In the genomic region with DNA sequence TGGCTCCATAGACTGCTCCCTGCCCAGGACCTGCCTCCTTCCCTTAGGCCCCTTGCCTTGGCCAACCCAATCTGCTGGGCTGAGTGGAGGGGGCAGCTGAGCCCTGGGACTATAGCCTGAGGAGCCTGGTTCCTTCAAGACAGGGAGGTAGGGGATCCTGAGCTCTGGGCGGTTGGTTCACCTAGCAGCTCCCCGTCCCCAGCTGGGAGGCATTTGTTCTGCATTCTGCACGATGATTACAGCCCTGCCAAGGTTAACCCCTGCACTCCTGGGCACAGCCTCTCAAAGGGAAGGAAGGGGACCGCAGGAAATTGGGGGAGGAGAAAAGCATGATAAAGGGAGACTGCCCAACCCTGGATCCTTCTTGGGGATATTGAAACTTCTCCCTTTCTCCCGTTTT, we compare ENCODE assay signal across 28 cellular contexts. TPM values are rescaled to one million over a fixed set of nuclear protein-coding genes. Genes with fewer than 3 reads are reported as not detected.
DNase-seq lines count a peak whose midpoint lies in the region; ATAC-seq, FAIRE-seq and TF ChIP-seq lines count a peak whose summit lies in the region.
"Had no signal": no experiment of that assay in that cellular context is flagged by ENCODE, and none has a peak within 500 bp of the region (broad histone marks: within the 10 kb centered on the region; RNA-seq: fewer than 3 reads in every experiment).

No MANE protein-coding gene starts in this region.

- no peak for DNase-seq in A549 (ENCODE audit: low read depth in 1 of 2, low spot score in 1 of 2)
- DNase-seq in HCT116 (ENCODE audit: low read depth, low spot score) = no peak
- DNase-seq in cerebellar cortex (ENCODE audit: low spot score) = peak; percentile 40
- DNase-seq in neural crest cell (ENCODE audit: low read depth, low spot score) = no peak
- no peak for DNase-seq in NCI-H1436 (lab: John Stamatoyannopoulos, UW)
- no peak for DNase-seq in midbrain (lab: John Stamatoyannopoulos, UW)
- DNase-seq in NCI-H2107 treated with DMSO at 0.1 percent for 48 hours (lab: John Stamatoyannopoulos, UW; ENCODE audit: unreplicated experiment) = no peak
- DNase-seq: activated B cell treated with CpG ODN at 0.5 μM for 24 hours; activated CD8-positive, alpha-beta T cell treated with anti-CD3 and anti-CD28 coated beads, Interleukin-2, amount 10 ng/mL, durations not matched to agents 7 days and 5 days; activated T-cell treated with anti-CD3 and anti-CD28 coated beads, Interleukin-2, amount 50 U/mL, for 72 hours; DMS79; GM23248; immature natural killer cell; lower lobe of right lung; MM.1S; naive thymus-derived CD8-positive, alpha-beta T cell; NCI-H187; NCI-H510A treated with DMSO at 0.1 percent for 48 hours; stimulated activated CD4-positive, alpha-beta T cell treated with anti-CD3 and anti-CD28 coated beads, Interleukin-15, amount 100 ng/mL, for 24 hours; T-helper 17 cell; tibial artery had no signal

- H3K9ac ChIP-seq in HCT116 (ENCODE audit: low read length) = no peak overlapping the region
- H3K9ac ChIP-seq: GM23248 had no signal

- WGBS in A549 (ENCODE audit: missing lambda C conversion rate) = 18% methylated on average over 5 of the region's 5 CpGs

- intact Hi-C loops in HCT116 (cut with micrococcal nuclease) = no loop called here

- ATAC-seq in A549 = 0 out of 6 replicates have a peak, but pooled peaks of 1 of the 2 experiments have one; percentile 3
- no peak for ATAC-seq in HCT116
- ATAC-seq in GM21529 (IDR thresholded peaks at IDR 0.05; ENCODE audit: unreplicated experiment) = no peak
- ATAC-seq: activated CD8-positive, alpha-beta T cell treated with anti-CD3 and anti-CD28 coated beads, Interleukin-2, amount 10 ng/mL, durations not matched to agents 7 days and 5 days; activated T-cell treated with anti-CD3 and anti-CD28 coated beads, Interleukin-2, amount 50 U/mL, for 72 hours; CD8-positive, alpha-beta T cell; naive thymus-derived CD8-positive, alpha-beta T cell; stimulated activated memory B cell treated with anti-CD40 and anti-IgM and Interleukin-4, amounts not matched to agents 10 μg/mL and 1 μg/mL and 100 μg/mL, for 72 hours; T-helper 17 cell had no signal

- H3K4me1 Mint-ChIP-seq in neural crest cell = peaks cover 35% of the 10 kb centered on the region

- H3K4me1 ChIP-seq in A549 = peaks cover 42% of the 10 kb centered on the region
- peaks cover 16 to 43% of the 10 kb centered on the region in 2 experiments for H3K4me1 ChIP-seq in HCT116 (ENCODE audit: control insufficient read depth in 1 of 2, insufficient read depth in 2 of 2, low read length in 2 of 2)

- no peak for TF ChIP-seq CTCF in A549 (IDR thresholded peaks at IDR 0.05)
- TF ChIP-seq CTCF in HCT116 (IDR thresholded peaks at IDR 0.05 in 2 of 3, conservative IDR thresholded peaks at IDR 0.05 in 1 of 3; ENCODE audit: borderline replicate concordance in 1 of 3, insufficient read depth in 1 of 3, low read depth in 2 of 3, low read length in 2 of 3) = no peak
- no peak for TF ChIP-seq CTCF in neural crest cell (conservative IDR thresholded peaks at IDR 0.05)

- no peaks in the 10 kb centered on the region for H3K9me2 ChIP-seq in HCT116 (ENCODE audit: insufficient read depth)

- no peak for TF ChIP-seq POLR2A in A549 (IDR thresholded peaks at IDR 0.05; ENCODE audit: low read length)
- TF ChIP-seq POLR2A in HCT116 (IDR thresholded peaks at IDR 0.05; ENCODE audit: borderline replicate concordance, extremely low read depth, insufficient read depth, insufficient read length) = no peak

- TF ChIP-seq RAD21 in A549 (conservative IDR thresholded peaks at IDR 0.05 in 1 of 2, IDR thresholded peaks at IDR 0.05 in 1 of 2) (no peak), HCT116 (IDR thresholded peaks at IDR 0.05; ENCODE audit: low read depth) (no peak)

- POLR2A ChIA-PET in A549 (lab: Yijun Ruan, JAX) (interaction anchor here (0.5 kb wide), 1 partner anchor 8 kb away, joined by 4 read pairs; no protein-coding TSS in a partner anchor), HCT116 (lab: Charles Lee) (interaction anchor here (2.3 kb wide), 1 partner anchor 10 kb away, joined by 9 read pairs; no protein-coding TSS in a partner anchor)

- no peaks in the 10 kb centered on the region for H3K27me3 ChIP-seq in HCT116 (ENCODE audit: insufficient read depth, low read length)
- H3K27me3 ChIP-seq: tibial artery had no signal

- peak overlapping the region; percentile 39 to 100; a peak in 5 of 6 replicates for H3K27ac ChIP-seq in A549
- no peak overlapping the region for H3K27ac ChIP-seq in HCT116 (ENCODE audit: low read depth, low read length)
- H3K27ac ChIP-seq: GM23248, lower lobe of right lung, tibial artery had no signal

- no peaks in the 10 kb centered on the region for H3K36me3 ChIP-seq in HCT116 (ENCODE audit: control insufficient read depth in 1 of 2, insufficient read depth in 2 of 2, low read length in 2 of 2)
- H3K36me3 ChIP-seq: lower lobe of right lung, tibial artery had no signal

- H3K4me3 ChIP-seq in A549 (no peak overlapping the region), HCT116 (replicated peaks in 1 of 2; ENCODE audit: low read depth in 1 of 2, low read length in 2 of 2) (no peak overlapping the region)
- H3K4me3 ChIP-seq: GM23248, lower lobe of right lung, tibial artery had no signal

- H3K9me3 Mint-ChIP-seq in neural crest cell = no peaks in the 10 kb centered on the region
- H3K9me3 Mint-ChIP-seq: activated B cell treated with CpG ODN at 0.5 μM for 24 hours; activated T-cell treated with anti-CD3 and anti-CD28 coated beads, Interleukin-2, amount 50 U/mL, for 72 hours; CD8-positive, alpha-beta T cell; immature natural killer cell; stimulated activated memory B cell treated with anti-CD40 and anti-IgM and Interleukin-4, amounts not matched to agents 10 μg/mL and 1 μg/mL and 100 μg/mL, for 72 hours had no signal

- FAIRE-seq in A549 (lab: Jason Lieb, UNC) = no peak
- FAIRE-seq: bronchial epithelial cell had no signal

- H2AFZ ChIP-seq in HCT116 (ENCODE audit: low read depth, low read length, poor library complexity, severe bottlenecking) = no peak overlapping the region
- H2AFZ ChIP-seq: GM23248 had no signal

- H3K4me2 ChIP-seq in A549 = peak overlapping the region; percentile 44
- peak overlapping the region; percentile 10; the same call in 1 of the 2 replicates for H3K4me2 ChIP-seq in HCT116 (ENCODE audit: low read length)

- no peaks in the 10 kb centered on the region for H4K20me1 ChIP-seq in HCT116 (ENCODE audit: insufficient read depth)

- peaks cover 27% of the 10 kb centered on the region for H3K27me3 Mint-ChIP-seq in neural crest cell (ENCODE audit: low read depth)

- CTCF ChIA-PET in A549 (lab: Yijun Ruan, JAX) (interaction anchor here (1.1 to 18.5 kb wide), 4 partner anchors 11 to 240 kb away, joined by 3 to 771 read pairs (median 20); no protein-coding TSS in a partner anchor), HCT116 (lab: Charles Lee) (interaction anchor here (2.1 kb wide), 1 partner anchor 10 kb away, joined by 14 read pairs; no protein-coding TSS in a partner anchor)

- RAD21 ChIA-PET in HCT116 (lab: Charles Lee; ENCODE audit: low non-redundant PET in 1 of 2, low total read pairs in 2 of 2, uncharacterized antibody in 2 of 2, unreplicated experiment in 2 of 2) = interaction anchor here in 1 of 2 experiments (1.0 kb wide), 1 partner anchor 11 kb away, joined by 3 read pairs; no protein-coding TSS in a partner anchor

- H3K4me3 Mint-ChIP-seq in neural crest cell = peak overlapping the region; percentile 33
- H3K4me3 Mint-ChIP-seq: activated B cell treated with CpG ODN at 0.5 μM for 24 hours; activated CD8-positive, alpha-beta T cell treated with anti-CD3 and anti-CD28 coated beads, Interleukin-2, amount 10 ng/mL, durations not matched to agents 7 days and 5 days; activated naive CD8-positive, alpha-beta T cell; activated T-cell treated with anti-CD3 and anti-CD28 coated beads, Interleukin-2, amount 50 U/mL, for 72 hours; CD8-positive, alpha-beta T cell; immature natural killer cell; stimulated activated memory B cell treated with anti-CD40 and anti-IgM and Interleukin-4, amounts not matched to agents 10 μg/mL and 1 μg/mL and 100 μg/mL, for 72 hours; T-helper 17 cell had no signal

- no peak for TF ChIP-seq EP300 in A549 (IDR thresholded peaks at IDR 0.05)

- no peaks in the 10 kb centered on the region for H3K36me3 Mint-ChIP-seq in neural crest cell (ENCODE audit: low read depth)
- H3K36me3 Mint-ChIP-seq: activated naive CD8-positive, alpha-beta T cell; CD8-positive, alpha-beta T cell; immature natural killer cell; naive thymus-derived CD8-positive, alpha-beta T cell; stimulated activated memory B cell treated with anti-CD40 and anti-IgM and Interleukin-4, amounts not matched to agents 10 μg/mL and 1 μg/mL and 100 μg/mL, for 72 hours had no signal

- no TSS peak for BruUV-seq in HCT116 (replicated peaks; lab: Mats Ljungman, UMichigan)

- H3K27ac Mint-ChIP-seq in neural crest cell (ENCODE audit: unreplicated experiment) = no peak overlapping the region
- H3K27ac Mint-ChIP-seq: activated CD8-positive, alpha-beta T cell treated with anti-CD3 and anti-CD28 coated beads, Interleukin-2, amount 10 ng/mL, durations not matched to agents 7 days and 5 days; activated naive CD8-positive, alpha-beta T cell; activated T-cell treated with anti-CD3 and anti-CD28 coated beads, Interleukin-2, amount 50 U/mL, for 72 hours; CD8-positive, alpha-beta T cell; immature natural killer cell; stimulated activated memory B cell treated with anti-CD40 and anti-IgM and Interleukin-4, amounts not matched to agents 10 μg/mL and 1 μg/mL and 100 μg/mL, for 72 hours; T-helper 17 cell had no signal

- no peaks in the 10 kb centered on the region for H3K9me3 ChIP-seq in A549
- H3K9me3 ChIP-seq in HCT116 (ENCODE audit: control insufficient read depth in 1 of 2, insufficient read depth in 1 of 2, low read depth in 1 of 2, low read length in 2 of 2) = no peaks in the 10 kb centered on the region
- H3K9me3 ChIP-seq: lower lobe of right lung, tibial artery had no signal

- H3K79me2 ChIP-seq in HCT116 (ENCODE audit: insufficient read depth, low read length) = peaks cover 14% of the 10 kb centered on the region

RNA-seq across cellular contexts. Expression of a gene that starts 3.5 kb away (rescaled TPM):
- polyA plus RNA-seq in A549 (2011; rRNA removed) (12.2 and 16.0 TPM in 2 replicates), A549 (2017; fragmentation: RNase III; extraction: RNeasy Plus Mini Kit Qiagen cat#74134 plus additional on column Dnase treatment) (20.2 to 21.5 TPM (median 20.3 TPM) in 3 replicates)
- polyA plus RNA-seq in A549 (2012; cell fraction: cytosol; rRNA removed) = 23.4 and 33.7 TPM in 2 replicates
- 21.3 and 29.9 TPM in 2 replicates for polyA plus RNA-seq in A549 (2012; cell fraction: nucleus; rRNA removed)
- 9.8 and 15.0 TPM in 2 replicates for polyA minus RNA-seq in A549 (2011; rRNA and poly(A)+ RNA removed)
- total RNA-seq in HCT116 (2021; ENCODE audit: unreplicated experiment) (160 TPM), neural crest cell (22.6 and 26.1 TPM in 2 replicates)
- 184 and 199 TPM in 2 replicates for polyA plus RNA-seq in HCT116 (2012)
- total RNA-seq: activated B cell treated with CpG ODN at 0.5 μM for 24 hours; CD8-positive, alpha-beta T cell; naive thymus-derived CD8-positive, alpha-beta T cell; T-helper 17 cell had no signal
- polyA plus RNA-seq: naive thymus-derived CD8-positive, alpha-beta T cell had no signal

RNA-seq across cellular contexts. Expression of a gene that starts 23.1 kb away (rescaled TPM):
- 1.1 and 2.0 TPM in 2 replicates for polyA plus RNA-seq in A549 (2011; rRNA removed)
- polyA plus RNA-seq in A549 (2012; cell fraction: cytosol; rRNA removed) = 0.22 and 0.39 TPM in 2 replicates
- polyA plus RNA-seq in A549 (2012; cell fraction: nucleus; rRNA removed) = 0.14 TPM in 1 of 2 replicates, not detected in the other
- polyA plus RNA-seq in A549 (2017; fragmentation: RNase III; extraction: RNeasy Plus Mini Kit Qiagen cat#74134 plus additional on column Dnase treatment) = 0.45 to 0.75 TPM (median 0.63 TPM) in 3 replicates
- polyA minus RNA-seq in A549 (2011; rRNA and poly(A)+ RNA removed) = not detected in 2 replicates
- not detected for total RNA-seq in HCT116 (2021; ENCODE audit: unreplicated experiment)
- polyA plus RNA-seq in HCT116 (2012) = 0.61 TPM in 1 of 2 replicates, not detected in the other
- total RNA-seq in neural crest cell = not detected in 2 replicates
- total RNA-seq: activated B cell treated with CpG ODN at 0.5 μM for 24 hours; activated CD8-positive, alpha-beta T cell treated with anti-CD3 and anti-CD28 coated beads, Interleukin-2, amount 10 ng/mL, durations not matched to agents 7 days and 5 days; activated T-cell treated with anti-CD3 and anti-CD28 coated beads, Interleukin-2, amount 50 U/mL, for 72 hours; bronchial epithelial cell; CD8-positive, alpha-beta T cell; dermis microvascular lymphatic vessel endothelial cell; GM23248; naive thymus-derived CD8-positive, alpha-beta T cell; renal cortical epithelial cell had no signal
- polyA plus RNA-seq: naive thymus-derived CD8-positive, alpha-beta T cell had no signal

RNA-seq across cellular contexts. Expression of a gene that starts 37.5 kb away (rescaled TPM):
- polyA plus RNA-seq in A549 (2011; rRNA removed) (8.3 and 11.1 TPM in 2 replicates), A549 (2017; fragmentation: RNase III; extraction: RNeasy Plus Mini Kit Qiagen cat#74134 plus additional on column Dnase treatment) (14.1 to 16.1 TPM (median 15.3 TPM) in 3 replicates)
- 16.0 and 23.0 TPM in 2 replicates for polyA plus RNA-seq in A549 (2012; cell fraction: cytosol; rRNA removed)
- 52.8 and 67.1 TPM in 2 replicates for polyA plus RNA-seq in A549 (2012; cell fraction: nucleus; rRNA removed)
- 12.5 and 17.6 TPM in 2 replicates for polyA minus RNA-seq in A549 (2011; rRNA and poly(A)+ RNA removed)
- total RNA-seq in HCT116 (2021; ENCODE audit: unreplicated experiment) (32.0 TPM), neural crest cell (7.0 and 7.3 TPM in 2 replicates)
- 22.8 and 27.4 TPM in 2 replicates for polyA plus RNA-seq in HCT116 (2012)
- total RNA-seq: activated B cell treated with CpG ODN at 0.5 μM for 24 hours had no signal

RNA-seq across cellular contexts. Expression of a gene that starts 51.9 kb away (rescaled TPM):
- 20.5 and 22.0 TPM in 2 replicates for polyA plus RNA-seq in A549 (2011; rRNA removed)
- polyA plus RNA-seq in A549 (2012; cell fraction: cytosol; rRNA removed) = 25.4 and 29.6 TPM in 2 replicates
- 116 and 166 TPM in 2 replicates for polyA plus RNA-seq in A549 (2012; cell fraction: nucleus; rRNA removed)
- polyA plus RNA-seq in A549 (2017; fragmentation: RNase III; extraction: RNeasy Plus Mini Kit Qiagen cat#74134 plus additional on column Dnase treatment) = 23.5 to 28.4 TPM (median 26.1 TPM) in 3 replicates
- 18.1 and 19.4 TPM in 2 replicates for polyA minus RNA-seq in A549 (2011; rRNA and poly(A)+ RNA removed)
- 89.8 TPM for total RNA-seq in HCT116 (2021; ENCODE audit: unreplicated experiment)
- polyA plus RNA-seq in HCT116 (2012) = 61.4 and 61.5 TPM in 2 replicates
- total RNA-seq in neural crest cell = 85.1 and 88.6 TPM in 2 replicates
